Comparison of ENCODE assay signal across 19 cellular contexts in the genomic region with DNA sequence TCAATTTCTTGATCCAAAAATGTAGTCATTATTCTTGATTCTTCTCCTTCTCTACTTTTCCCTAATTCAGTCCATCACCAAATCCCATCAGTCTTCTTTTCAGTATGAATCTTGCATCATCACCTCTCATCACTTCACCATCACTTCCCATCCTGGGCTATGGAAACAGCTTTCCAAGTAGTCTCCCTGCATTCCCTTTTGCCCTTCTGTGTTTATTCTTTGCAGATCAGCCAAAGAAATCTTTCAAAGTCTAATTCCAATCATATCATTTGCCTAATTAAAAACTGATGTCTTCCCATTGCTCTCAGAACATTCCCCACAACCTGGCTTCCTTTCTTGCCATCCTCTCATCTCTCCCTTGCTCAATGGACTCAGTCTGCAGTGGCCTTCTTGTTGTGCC.
"Had no signal": no experiment of that assay in that cellular context is flagged by ENCODE, and none has a peak within 500 bp of the region (broad histone marks: within the 10 kb centered on the region; RNA-seq: fewer than 3 reads in every experiment).

No MANE protein-coding gene starts in this region.

- H3K36me3 ChIP-seq: gastrocnemius medialis, lower lobe of right lung, pancreas, right atrium auricular region, stomach, thyroid gland had no signal

- H3K9me3 ChIP-seq: gastrocnemius medialis, lower lobe of right lung, pancreas, right atrium auricular region, stomach, thyroid gland had no signal

- DNase-seq: dermis blood vessel endothelial cell; effector memory CD4-positive, alpha-beta T cell; erythroblast; gastrocnemius medialis; head of caudate nucleus; left ventricle myocardium superior; lower lobe of right lung; natural killer cell; occipital lobe; pancreas; stimulated activated CD4-positive, alpha-beta T cell treated with anti-CD3 and anti-CD28 coated beads, Interleukin-2, amount 100 ng/mL, for 24 hours; stimulated activated CD4-positive, alpha-beta T cell treated with anti-CD3 and anti-CD28 coated beads, Interleukin-4, amount 100 ng/mL, for 24 hours; stimulated activated naive CD4-positive, alpha-beta T cell treated with Interleukin-2 at 50 U/mL for 16 hours; stomach; thyroid gland had no signal

- H3K4me1 ChIP-seq: gastrocnemius medialis, lower lobe of right lung, pancreas, right atrium auricular region, stomach had no signal

- ATAC-seq: gastrocnemius medialis; left ventricle myocardium superior; lower lobe of right lung; natural killer cell; pancreas; sciatic nerve; stimulated activated effector memory CD8-positive, alpha-beta T cell treated with anti-CD3 and anti-CD28 coated beads, Interleukin-12 subunit alpha, Interleukin-12 subunit beta, amount 100 ng/mL, for 72 hours had no signal

- H3K27me3 ChIP-seq: gastrocnemius medialis, pancreas, right atrium auricular region, stomach, thyroid gland had no signal

- H3K4me3 ChIP-seq: coronary artery, gastrocnemius medialis, lower lobe of right lung, pancreas, right atrium auricular region, stomach, thyroid gland had no signal

- H3K27ac ChIP-seq: coronary artery, gastrocnemius medialis, lower lobe of right lung, pancreas, right atrium auricular region, stomach, thyroid gland had no signal
